In genomic region chr10:63344269-63344668, GRCh38 we compare ENCODE assay signal across 35 cellular contexts.
"Had no signal": no experiment of that assay in that cellular context is flagged by ENCODE, and none has a peak within 500 bp of the region (broad histone marks: within the 10 kb centered on the region; RNA-seq: fewer than 3 reads in every experiment).

No MANE protein-coding gene starts in this region.

- H3K4me3 Mint-ChIP-seq: activated CD4-positive, alpha-beta memory T cell treated with anti-CD3 and anti-CD28 coated beads, Interleukin-2, amount 10 ng/mL, durations not matched to agents 7 days and 5 days; activated CD4-positive, alpha-beta T cell treated with anti-CD3 and anti-CD28 coated beads, Interleukin-2, amount 10 ng/mL, durations not matched to agents 7 days and 5 days; activated naive CD4-positive, alpha-beta T cell treated with anti-CD3 and anti-CD28 coated beads, Interleukin-2, amount 10 ng/mL, durations not matched to agents 7 days and 5 days; activated T-cell treated with anti-CD3 and anti-CD28 coated beads, Interleukin-2, amount 50 U/mL, for 24 hours; activated T-cell treated with anti-CD3 and anti-CD28 coated beads, Interleukin-2, amount 50 U/mL, for 72 hours; effector memory CD8-positive, alpha-beta T cell; T-helper 17 cell; T-helper 2 cell treated with Interferon-gamma antibody and Interleukin-4, amounts not matched to agents 5 μg/mL and 100 μg/mL, for 36 hours; WTC11 had no signal

- H3K4me1 ChIP-seq: body of pancreas, esophagus muscularis mucosa, gastrocnemius medialis had no signal

- H3K27ac Mint-ChIP-seq: activated CD4-positive, alpha-beta memory T cell treated with anti-CD3 and anti-CD28 coated beads, Interleukin-2, amount 10 ng/mL, durations not matched to agents 7 days and 5 days; activated CD4-positive, alpha-beta T cell treated with anti-CD3 and anti-CD28 coated beads, Interleukin-2, amount 10 ng/mL, durations not matched to agents 7 days and 5 days; activated naive CD4-positive, alpha-beta T cell treated with anti-CD3 and anti-CD28 coated beads, Interleukin-2, amount 10 ng/mL, durations not matched to agents 7 days and 5 days; activated naive CD4-positive, alpha-beta T cell treated with anti-CD3 and anti-CD28 coated beads, Interleukin-2, amount 50 U/mL, for 72 hours; activated T-cell treated with anti-CD3 and anti-CD28 coated beads, Interleukin-2, amount 50 U/mL, for 24 hours; activated T-cell treated with anti-CD3 and anti-CD28 coated beads, Interleukin-2, amount 50 U/mL, for 72 hours; T-helper 2 cell treated with Interferon-gamma antibody and Interleukin-4, amounts not matched to agents 5 μg/mL and 100 μg/mL, for 36 hours; WTC11 had no signal

- H3K36me3 Mint-ChIP-seq: activated naive CD4-positive, alpha-beta T cell treated with anti-CD3 and anti-CD28 coated beads, Interleukin-2, amount 50 U/mL, for 72 hours; WTC11 had no signal

- H3K27me3 ChIP-seq: adrenal gland, body of pancreas, esophagus muscularis mucosa, foreskin keratinocyte, gastrocnemius medialis, heart left ventricle had no signal

- H3K27me3 Mint-ChIP-seq: activated CD4-positive, alpha-beta memory T cell treated with anti-CD3 and anti-CD28 coated beads, Interleukin-2, amount 10 ng/mL, durations not matched to agents 7 days and 5 days; activated CD4-positive, alpha-beta T cell treated with anti-CD3 and anti-CD28 coated beads, Interleukin-2, amount 10 ng/mL, durations not matched to agents 7 days and 5 days; activated naive CD4-positive, alpha-beta T cell treated with anti-CD3 and anti-CD28 coated beads, Interleukin-2, amount 10 ng/mL, durations not matched to agents 7 days and 5 days; activated T-cell treated with anti-CD3 and anti-CD28 coated beads, Interleukin-2, amount 50 U/mL, for 24 hours; effector memory CD8-positive, alpha-beta T cell; T-helper 17 cell had no signal

- H3K36me3 ChIP-seq: adrenal gland, esophagus muscularis mucosa, gastrocnemius medialis, heart left ventricle had no signal

- H3K4me1 Mint-ChIP-seq: activated CD4-positive, alpha-beta memory T cell treated with anti-CD3 and anti-CD28 coated beads, Interleukin-2, amount 10 ng/mL, durations not matched to agents 7 days and 5 days; activated naive CD4-positive, alpha-beta T cell treated with anti-CD3 and anti-CD28 coated beads, Interleukin-2, amount 10 ng/mL, durations not matched to agents 7 days and 5 days; WTC11 had no signal

- H3K27ac ChIP-seq: adrenal gland, body of pancreas, esophagus muscularis mucosa, foreskin keratinocyte, gastrocnemius medialis, heart left ventricle, VCaP had no signal

- DNase-seq: activated CD4-positive, alpha-beta memory T cell treated with anti-CD3 and anti-CD28 coated beads, Interleukin-2, amount 10 ng/mL, durations not matched to agents 7 days and 5 days; activated CD4-positive, alpha-beta T cell treated with anti-CD3 and anti-CD28 coated beads for 1 hour; activated CD4-positive, alpha-beta T cell treated with anti-CD3 and anti-CD28 coated beads for 4 hours; activated CD4-positive, alpha-beta T cell treated with anti-CD3 and anti-CD28 coated beads, Interleukin-2, amount 10 ng/mL, durations not matched to agents 7 days and 5 days; activated CD4-positive, alpha-beta T cell treated with anti-CD3 and anti-CD28 coated beads, Interleukin-2, amount 50 U/mL, for 4 hours; activated CD8-positive, alpha-beta memory T cell treated with anti-CD3 and anti-CD28 coated beads, Interleukin-2, amount 50 U/mL, for 48 hours; activated gamma-delta T cell; activated naive CD4-positive, alpha-beta T cell; activated naive CD4-positive, alpha-beta T cell treated with anti-CD3 and anti-CD28 coated beads, Interleukin-2, amount 10 ng/mL, durations not matched to agents 7 days and 5 days; activated T-cell treated with anti-CD3 and anti-CD28 coated beads for 4 hours; activated T-cell treated with anti-CD3 and anti-CD28 coated beads, Interleukin-2, amount 50 U/mL, for 24 hours; activated T-cell treated with anti-CD3 and anti-CD28 coated beads, Interleukin-2, amount 50 U/mL, for 72 hours; adrenal gland; amygdala; aorta; body of pancreas; caudate nucleus; cortex of kidney; dermis blood vessel endothelial cell; effector CD4-positive, alpha-beta T cell; effector memory CD8-positive, alpha-beta T cell; erythroblast; foreskin keratinocyte; gastrocnemius medialis; glutamatergic neuron; heart left ventricle; T-helper 17 cell; T1000 had no signal

- FAIRE-seq: colon, TTC549 had no signal

- H3K4me3 ChIP-seq: adrenal gland, body of pancreas, esophagus muscularis mucosa, gastrocnemius medialis, heart left ventricle had no signal

- H3K9me3 Mint-ChIP-seq: activated CD4-positive, alpha-beta memory T cell treated with anti-CD3 and anti-CD28 coated beads, Interleukin-2, amount 10 ng/mL, durations not matched to agents 7 days and 5 days; activated CD4-positive, alpha-beta T cell treated with anti-CD3 and anti-CD28 coated beads, Interleukin-2, amount 10 ng/mL, durations not matched to agents 7 days and 5 days; activated naive CD4-positive, alpha-beta T cell treated with anti-CD3 and anti-CD28 coated beads, Interleukin-2, amount 10 ng/mL, durations not matched to agents 7 days and 5 days; activated naive CD4-positive, alpha-beta T cell treated with anti-CD3 and anti-CD28 coated beads, Interleukin-2, amount 50 U/mL, for 72 hours; activated T-cell treated with anti-CD3 and anti-CD28 coated beads, Interleukin-2, amount 50 U/mL, for 24 hours; activated T-cell treated with anti-CD3 and anti-CD28 coated beads, Interleukin-2, amount 50 U/mL, for 72 hours; effector memory CD8-positive, alpha-beta T cell; T-helper 2 cell treated with Interferon-gamma antibody and Interleukin-4, amounts not matched to agents 5 μg/mL and 100 μg/mL, for 36 hours; WTC11 had no signal

- H3K9me3 ChIP-seq: adrenal gland, body of pancreas, esophagus muscularis mucosa, gastrocnemius medialis, heart left ventricle had no signal

- ATAC-seq: activated T-cell treated with anti-CD3 and anti-CD28 coated beads, Interleukin-2, amount 50 U/mL, for 72 hours; body of pancreas; effector memory CD8-positive, alpha-beta T cell; gastrocnemius medialis; heart left ventricle; T-helper 17 cell; WTC11 had no signal
